Comparison of ENCODE assay signal across 22 cellular contexts in genomic region chr3:186088335-186088734, GRCh38.
"Had no signal": no experiment of that assay in that cellular context is flagged by ENCODE, and none has a peak within 500 bp of the region (broad histone marks: within the 10 kb centered on the region; RNA-seq: fewer than 3 reads in every experiment).

No MANE protein-coding gene starts in this region.

- H3K27ac ChIP-seq: KMS-11, VCaP had no signal

- H3K4me2 ChIP-seq: KMS-11 had no signal

- H3K9ac ChIP-seq: KMS-11 had no signal

- ATAC-seq: activated T-helper 17 cell treated with anti-CD3 and anti-CD28 coated beads, Interleukin-2, amount 50 U/mL, for 72 hours; T-cell had no signal

- DNase-seq: activated CD4-positive, alpha-beta memory T cell treated with anti-CD3 and anti-CD28 coated beads, Interleukin-2, amount 10 ng/mL, durations not matched to agents 7 days and 5 days; activated CD4-positive, alpha-beta T cell treated with anti-CD3 and anti-CD28 coated beads, Interleukin-2, amount 10 ng/mL, durations not matched to agents 7 days and 5 days; activated CD4-positive, CD25-positive, alpha-beta regulatory T cell; activated gamma-delta T cell; activated naive CD4-positive, alpha-beta T cell treated with anti-CD3 and anti-CD28 coated beads for 36 hours; activated T-cell treated with anti-CD3 and anti-CD28 coated beads for 4 hours; activated T-cell treated with anti-CD3 and anti-CD28 coated beads, Interleukin-2, amount 50 U/mL, for 48 hours; amygdala; cerebellar nuclear complex; MM.1S; NCI-H1105; NCI-H1436; NCI-H1694 treated with DMSO at 0.1 percent for 48 hours; NCI-H2029 treated with DMSO at 0.1 percent for 48 hours; NCI-H524; SHP77 treated with DMSO at 0.1 percent for 48 hours; T-cell; T-helper 2 cell; T1000 had no signal
